1 cellular context compared by ENCODE assay signal in the genomic region with DNA sequence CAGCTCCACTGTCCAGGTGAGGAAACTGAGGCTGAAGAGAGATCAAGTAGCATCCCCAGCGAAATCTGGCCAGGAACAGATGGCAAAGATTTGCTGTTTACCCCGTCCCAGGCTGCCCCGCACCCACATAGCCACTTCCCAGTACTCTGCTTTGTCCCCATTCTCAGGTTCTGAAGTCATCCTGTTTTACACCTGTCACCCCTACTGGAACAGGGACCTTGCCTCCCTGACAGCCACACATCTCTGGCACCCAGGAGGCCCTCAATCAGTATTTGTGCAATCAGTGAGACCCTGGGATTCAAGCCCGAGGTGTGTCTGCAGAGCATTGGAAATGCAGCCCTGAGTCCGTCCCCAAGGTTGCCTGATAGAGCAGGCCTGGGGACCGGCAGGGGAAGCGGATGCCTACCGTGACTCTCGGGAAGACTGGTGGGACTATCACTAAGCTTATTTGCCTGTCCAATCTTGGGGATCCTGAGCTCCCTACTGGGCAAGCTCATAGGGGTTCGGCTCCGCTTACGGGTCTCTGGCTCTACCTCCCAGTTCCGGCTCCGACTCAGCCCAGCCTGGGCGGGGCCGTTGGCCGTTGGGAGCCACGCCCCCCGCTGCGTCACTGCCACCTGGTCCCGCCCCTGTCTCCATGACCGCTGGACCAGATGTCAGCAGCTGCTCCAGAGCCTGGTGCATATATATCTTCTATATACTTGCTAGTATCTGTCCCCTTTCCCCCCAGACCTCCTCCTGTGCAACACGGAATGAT.
TF ChIP-seq lines count a peak whose summit lies in the region.

No MANE protein-coding gene starts in this region.

TF ChIP-seq in HepG2, 621 proteins besides CTCF, POLR2A, EP300 and RAD21 (continues in another document):
- TF ChIP-seq ZNF549 (CRISPR knock-in tag; IDR thresholded peaks at IDR 0.05) (no peak), TARDBP (CRISPR knock-in tag; IDR thresholded peaks at IDR 0.05) (0 out of 2 replicates have a peak, but pooled peaks have one; percentile 13), UBTF (CRISPR knock-in tag; IDR thresholded peaks at IDR 0.05) (0 out of 2 replicates have a peak, but pooled peaks have one; percentile 18), SP5 (CRISPR knock-in tag; IDR thresholded peaks at IDR 0.05; ENCODE audit: borderline replicate concordance, low read depth) (0 out of 2 replicates have a peak, but pooled peaks have one; percentile 26), NRL (CRISPR knock-in tag; IDR thresholded peaks at IDR 0.05; ENCODE audit: borderline replicate concordance) (0 out of 2 replicates have a peak, but pooled peaks have one; percentile 36), RBFOX2 (IDR thresholded peaks at IDR 0.05; ENCODE audit: low read depth, low read length) (0 out of 2 replicates have a peak, but pooled peaks have one; percentile 40), TAF1 (CRISPR knock-in tag; IDR thresholded peaks at IDR 0.05) (peak; percentile 47; the same call in 1 of the 2 replicates), ELF1 (CRISPR knock-in tag; IDR thresholded peaks at IDR 0.05) (peak; percentile 48; the same call in 1 of the 2 replicates), ZNF335 (CRISPR knock-in tag; IDR thresholded peaks at IDR 0.05) (peak; percentile 71; the same call in 1 of the 2 replicates), FOXA3 (CRISPR knock-in tag; IDR thresholded peaks at IDR 0.05) (0 out of 2 replicates have a peak, but pooled peaks have one; percentile 10), HOXD1 (CRISPR knock-in tag; IDR thresholded peaks at IDR 0.05) (no peak), POLR2AphosphoS5 (IDR thresholded peaks at IDR 0.05; ENCODE audit: low read depth, low read length) (peak; percentile 52), LCORL (IDR thresholded peaks at IDR 0.05) (no peak), LCORL (CRISPR knock-in tag; IDR thresholded peaks at IDR 0.05) (peak; percentile 15; the same call in 1 of the 2 replicates), SIN3A (IDR thresholded peaks at IDR 0.05; ENCODE audit: borderline replicate concordance, low read depth, low read length) (peak; percentile 30; the same call in 1 of the 2 replicates), ZFY (CRISPR knock-in tag; IDR thresholded peaks at IDR 0.05) (peak; percentile 52; the same call in 1 of the 2 replicates), KDM2A (CRISPR knock-in tag; IDR thresholded peaks at IDR 0.05; ENCODE audit: borderline replicate concordance, low read depth) (peak; percentile 29; the same call in 1 of the 2 replicates), HOXA3 (CRISPR knock-in tag; IDR thresholded peaks at IDR 0.05) (peak; percentile 28; the same call in 1 of the 2 replicates), SPEN (CRISPR knock-in tag; IDR thresholded peaks at IDR 0.05; ENCODE audit: low read depth) (peak; percentile 22; the same call in 1 of the 2 replicates), HNRNPLL (IDR thresholded peaks at IDR 0.05; ENCODE audit: low read depth, low read length, poor library complexity, severe bottlenecking) (peak; percentile 21), SMARCC2 (IDR thresholded peaks at IDR 0.05) (no peak), SP1 (IDR thresholded peaks at IDR 0.05) (no peak), SP1 (CRISPR knock-in tag; IDR thresholded peaks at IDR 0.05) (peak; percentile 89), ZIK1 (CRISPR knock-in tag; IDR thresholded peaks at IDR 0.05; ENCODE audit: borderline replicate concordance, low read depth) (0 out of 2 replicates have a peak, but pooled peaks have one; percentile 34), HNRNPH1 (optimal IDR thresholded peaks at IDR 0.05; ENCODE audit: low read depth, low read length) (no peak), ZNF205 (CRISPR knock-in tag; IDR thresholded peaks at IDR 0.05) (0 out of 2 replicates have a peak, but pooled peaks have one; percentile 14), PHF8 (CRISPR knock-in tag; IDR thresholded peaks at IDR 0.05) (peak; percentile 59), ZFP91 (CRISPR knock-in tag; IDR thresholded peaks at IDR 0.05; ENCODE audit: borderline replicate concordance) (0 out of 2 replicates have a peak, but pooled peaks have one; percentile 26), SAP130 (CRISPR knock-in tag; IDR thresholded peaks at IDR 0.05; ENCODE audit: low read depth) (peak; percentile 62), ARID2 (CRISPR knock-in tag; IDR thresholded peaks at IDR 0.05; ENCODE audit: borderline replicate concordance) (no peak), BORCS8-MEF2B (CRISPR knock-in tag; IDR thresholded peaks at IDR 0.05) (no peak), GABPB1 (CRISPR knock-in tag; IDR thresholded peaks at IDR 0.05) (peak; percentile 62), ZFX (CRISPR knock-in tag; IDR thresholded peaks at IDR 0.05; ENCODE audit: low read depth) (peak; percentile 44; the same call in 1 of the 2 replicates), ZBTB42 (CRISPR knock-in tag; IDR thresholded peaks at IDR 0.05) (0 out of 2 replicates have a peak, but pooled peaks have one; percentile 38), ZGPAT (CRISPR knock-in tag; IDR thresholded peaks at IDR 0.05) (0 out of 2 replicates have a peak, but pooled peaks have one; percentile 17), PTBP1 (IDR thresholded peaks at IDR 0.05; ENCODE audit: low read depth, low read length, poor library complexity, severe bottlenecking) (no peak)
- TF ChIP-seq, protein P1, sequence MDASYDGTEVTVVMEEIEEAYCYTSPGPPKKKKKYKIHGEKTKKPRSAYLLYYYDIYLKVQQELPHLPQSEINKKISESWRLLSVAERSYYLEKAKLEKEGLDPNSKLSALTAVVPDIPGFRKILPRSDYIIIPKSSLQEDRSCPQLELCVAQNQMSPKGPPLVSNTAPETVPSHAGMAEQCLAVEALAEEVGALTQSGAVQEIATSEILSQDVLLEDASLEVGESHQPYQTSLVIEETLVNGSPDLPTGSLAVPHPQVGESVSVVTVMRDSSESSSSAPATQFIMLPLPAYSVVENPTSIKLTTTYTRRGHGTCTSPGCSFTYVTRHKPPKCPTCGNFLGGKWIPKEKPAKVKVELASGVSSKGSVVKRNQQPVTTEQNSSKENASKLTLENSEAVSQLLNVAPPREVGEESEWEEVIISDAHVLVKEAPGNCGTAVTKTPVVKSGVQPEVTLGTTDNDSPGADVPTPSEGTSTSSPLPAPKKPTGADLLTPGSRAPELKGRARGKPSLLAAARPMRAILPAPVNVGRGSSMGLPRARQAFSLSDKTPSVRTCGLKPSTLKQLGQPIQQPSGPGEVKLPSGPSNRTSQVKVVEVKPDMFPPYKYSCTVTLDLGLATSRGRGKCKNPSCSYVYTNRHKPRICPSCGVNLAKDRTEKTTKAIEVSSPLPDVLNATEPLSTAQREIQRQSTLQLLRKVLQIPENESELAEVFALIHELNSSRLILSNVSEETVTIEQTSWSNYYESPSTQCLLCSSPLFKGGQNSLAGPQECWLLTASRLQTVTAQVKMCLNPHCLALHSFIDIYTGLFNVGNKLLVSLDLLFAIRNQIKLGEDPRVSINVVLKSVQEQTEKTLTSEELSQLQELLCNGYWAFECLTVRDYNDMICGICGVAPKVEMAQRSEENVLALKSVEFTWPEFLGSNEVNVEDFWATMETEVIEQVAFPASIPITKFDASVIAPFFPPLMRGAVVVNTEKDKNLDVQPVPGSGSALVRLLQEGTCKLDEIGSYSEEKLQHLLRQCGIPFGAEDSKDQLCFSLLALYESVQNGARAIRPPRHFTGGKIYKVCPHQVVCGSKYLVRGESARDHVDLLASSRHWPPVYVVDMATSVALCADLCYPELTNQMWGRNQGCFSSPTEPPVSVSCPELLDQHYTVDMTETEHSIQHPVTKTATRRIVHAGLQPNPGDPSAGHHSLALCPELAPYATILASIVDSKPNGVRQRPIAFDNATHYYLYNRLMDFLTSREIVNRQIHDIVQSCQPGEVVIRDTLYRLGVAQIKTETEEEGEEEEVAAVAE (CRISPR knock-in tag; IDR thresholded peaks at IDR 0.05; ENCODE audit: borderline replicate concordance) = peak; percentile 51; the same call in 1 of the 2 replicates
- TF ChIP-seq, protein P2, sequence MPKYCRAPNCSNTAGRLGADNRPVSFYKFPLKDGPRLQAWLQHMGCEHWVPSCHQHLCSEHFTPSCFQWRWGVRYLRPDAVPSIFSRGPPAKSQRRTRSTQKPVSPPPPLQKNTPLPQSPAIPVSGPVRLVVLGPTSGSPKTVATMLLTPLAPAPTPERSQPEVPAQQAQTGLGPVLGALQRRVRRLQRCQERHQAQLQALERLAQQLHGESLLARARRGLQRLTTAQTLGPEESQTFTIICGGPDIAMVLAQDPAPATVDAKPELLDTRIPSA (CRISPR knock-in tag; IDR thresholded peaks at IDR 0.05; ENCODE audit: borderline replicate concordance) = no peak
- TF ChIP-seq, protein P3, sequence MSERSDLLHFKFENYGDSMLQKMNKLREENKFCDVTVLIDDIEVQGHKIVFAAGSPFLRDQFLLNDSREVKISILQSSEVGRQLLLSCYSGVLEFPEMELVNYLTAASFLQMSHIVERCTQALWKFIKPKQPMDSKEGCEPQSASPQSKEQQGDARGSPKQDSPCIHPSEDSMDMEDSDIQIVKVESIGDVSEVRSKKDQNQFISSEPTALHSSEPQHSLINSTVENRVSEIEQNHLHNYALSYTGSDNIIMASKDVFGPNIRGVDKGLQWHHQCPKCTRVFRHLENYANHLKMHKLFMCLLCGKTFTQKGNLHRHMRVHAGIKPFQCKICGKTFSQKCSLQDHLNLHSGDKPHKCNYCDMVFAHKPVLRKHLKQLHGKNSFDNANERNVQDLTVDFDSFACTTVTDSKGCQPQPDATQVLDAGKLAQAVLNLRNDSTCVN (CRISPR knock-in tag; IDR thresholded peaks at IDR 0.05; ENCODE audit: borderline replicate concordance) = peak; percentile 27; the same call in 1 of the 2 replicates
- TF ChIP-seq, protein P4, sequence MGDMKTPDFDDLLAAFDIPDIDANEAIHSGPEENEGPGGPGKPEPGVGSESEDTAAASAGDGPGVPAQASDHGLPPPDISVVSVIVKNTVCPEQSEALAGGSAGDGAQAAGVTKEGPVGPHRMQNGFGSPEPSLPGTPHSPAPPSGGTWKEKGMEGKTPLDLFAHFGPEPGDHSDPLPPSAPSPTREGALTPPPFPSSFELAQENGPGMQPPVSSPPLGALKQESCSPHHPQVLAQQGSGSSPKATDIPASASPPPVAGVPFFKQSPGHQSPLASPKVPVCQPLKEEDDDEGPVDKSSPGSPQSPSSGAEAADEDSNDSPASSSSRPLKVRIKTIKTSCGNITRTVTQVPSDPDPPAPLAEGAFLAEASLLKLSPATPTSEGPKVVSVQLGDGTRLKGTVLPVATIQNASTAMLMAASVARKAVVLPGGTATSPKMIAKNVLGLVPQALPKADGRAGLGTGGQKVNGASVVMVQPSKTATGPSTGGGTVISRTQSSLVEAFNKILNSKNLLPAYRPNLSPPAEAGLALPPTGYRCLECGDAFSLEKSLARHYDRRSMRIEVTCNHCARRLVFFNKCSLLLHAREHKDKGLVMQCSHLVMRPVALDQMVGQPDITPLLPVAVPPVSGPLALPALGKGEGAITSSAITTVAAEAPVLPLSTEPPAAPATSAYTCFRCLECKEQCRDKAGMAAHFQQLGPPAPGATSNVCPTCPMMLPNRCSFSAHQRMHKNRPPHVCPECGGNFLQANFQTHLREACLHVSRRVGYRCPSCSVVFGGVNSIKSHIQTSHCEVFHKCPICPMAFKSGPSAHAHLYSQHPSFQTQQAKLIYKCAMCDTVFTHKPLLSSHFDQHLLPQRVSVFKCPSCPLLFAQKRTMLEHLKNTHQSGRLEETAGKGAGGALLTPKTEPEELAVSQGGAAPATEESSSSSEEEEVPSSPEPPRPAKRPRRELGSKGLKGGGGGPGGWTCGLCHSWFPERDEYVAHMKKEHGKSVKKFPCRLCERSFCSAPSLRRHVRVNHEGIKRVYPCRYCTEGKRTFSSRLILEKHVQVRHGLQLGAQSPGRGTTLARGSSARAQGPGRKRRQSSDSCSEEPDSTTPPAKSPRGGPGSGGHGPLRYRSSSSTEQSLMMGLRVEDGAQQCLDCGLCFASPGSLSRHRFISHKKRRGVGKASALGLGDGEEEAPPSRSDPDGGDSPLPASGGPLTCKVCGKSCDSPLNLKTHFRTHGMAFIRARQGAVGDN (CRISPR knock-in tag; IDR thresholded peaks at IDR 0.05) = peak; percentile 60
